ENCODE assay signal across 10 cellular contexts in the genomic region with DNA sequence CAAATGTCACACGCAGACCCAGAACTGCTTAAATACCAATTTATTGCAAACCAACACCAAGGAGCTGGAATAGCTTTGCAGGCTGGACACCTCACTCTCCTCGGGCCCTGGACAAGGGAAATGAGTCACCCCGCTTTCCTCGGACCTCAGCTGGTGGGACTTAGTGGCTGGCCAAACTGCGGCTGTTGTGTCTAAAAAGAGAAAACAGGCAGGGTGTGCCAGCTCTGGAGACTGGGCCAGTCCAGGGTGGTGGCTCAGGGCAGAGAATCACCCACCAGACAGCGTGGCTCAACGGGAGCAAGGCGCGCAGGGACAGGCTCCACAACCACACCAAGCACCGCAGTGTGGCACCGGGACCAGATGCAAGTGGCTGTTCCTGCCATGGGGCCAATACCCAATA. TPM values are rescaled to one million over a fixed set of nuclear protein-coding genes. Genes with fewer than 3 reads are reported as not detected.
A peak's percentile ranks its signal among the peaks of the same experiment; 100 is the strongest.
DNase-seq lines count a peak whose midpoint lies in the region; ATAC-seq and TF ChIP-seq lines count a peak whose summit lies in the region.
"Had no signal": no experiment of that assay in that cellular context is flagged by ENCODE, and none has a peak within 500 bp of the region (broad histone marks: within the 10 kb centered on the region; RNA-seq: fewer than 3 reads in every experiment).

No MANE protein-coding gene starts in this region.

- ATAC-seq in psoas muscle (peak; percentile 80 to 89 (median 85)), HG02678 (IDR thresholded peaks at IDR 0.05; ENCODE audit: unreplicated experiment) (no peak)

- H3K27me3 ChIP-seq in psoas muscle (ENCODE audit: insufficient read depth in 3 of 3, low read length in 2 of 3) = no peaks in the 10 kb centered on the region

- intact Hi-C loops in psoas muscle (cut with DNase I) = loop anchor here in 1 of 2 donors (5.0 kb wide), 1 partner anchor 84 kb away; no protein-coding TSS in a partner anchor

- no peak overlapping the region for H3K4me3 ChIP-seq in fibroblast of pulmonary artery (replicated peaks; ENCODE audit: low read depth, low read length)
- H3K4me3 ChIP-seq in psoas muscle = no peak overlapping the region

- H3K9me3 ChIP-seq in psoas muscle = no peaks in the 10 kb centered on the region

- TF ChIP-seq CTCF in fibroblast of pulmonary artery (IDR thresholded peaks at IDR 0.05; ENCODE audit: low read length, missing control alignments) (no peak), psoas muscle (IDR thresholded peaks at IDR 0.05) (no peak)

- H3K27ac ChIP-seq in psoas muscle = peak overlapping the region; percentile 55

- 37 to 52% (median 41%) methylated on average over 11 of the region's 11 CpGs for WGBS in psoas muscle, 3 donors

- H3K4me1 ChIP-seq in psoas muscle = peaks cover 29% of the 10 kb centered on the region

- peaks cover 3 to 29% of the 10 kb centered on the region in 2 donors for H3K36me3 ChIP-seq in psoas muscle (ENCODE audit: insufficient read depth in 1 of 2, low read depth in 1 of 2)

- DNase-seq in Daoy (ENCODE audit: low read depth) (peak; percentile 41), SW 1271 (lab: John Stamatoyannopoulos, UW) (peak; percentile 11 to 30), fibroblast of pulmonary artery (ENCODE audit: low read depth) (peak; percentile 69), psoas muscle (peak; percentile 65 to 79), DMS153 (lab: John Stamatoyannopoulos, UW) (no peak), Kasumi-1 (lab: John Stamatoyannopoulos, UW) (no peak)
- DNase-seq in activated CD4-positive, alpha-beta T cell treated with anti-CD3 and anti-CD28 coated beads for 4 hours = no peak
- DNase-seq: immature natural killer cell, NCI-H2171 treated with DMSO at 0.1 percent for 48 hours had no signal

RNA-seq across cellular contexts. Expression of gene CAMK2B, which starts 58.2 kb away (rescaled TPM):
- 0.06 TPM in 1 of 2 replicates, not detected in the other for total RNA-seq in Daoy (2014; rRNA removed; shearing (Covaris generic))
- total RNA-seq in psoas muscle = 10 to 100 TPM; 50.0 to 81.4 (median 67.2) TPM
- polyA plus RNA-seq in psoas muscle = 10 to 100 TPM; 14.5 to 24.3 (median 19.9) TPM
- polyA plus RNA-seq: immature natural killer cell had no signal

Comparison
In these comparisons a context has a peak if more than half of its experiments do, and no peak if none do; other contexts are left out.
1. DNase-seq: peak in Daoy (single experiment), SW 1271 (2 of 2), fibroblast of pulmonary artery (single experiment) and psoas muscle (2 of 2); none in activated CD4-positive, alpha-beta T cell treated with anti-CD3 and anti-CD28 coated beads for 4 hours (0 of 2), DMS153 (single experiment) and Kasumi-1 (0 of 2).
2. RNA of gene CAMK2B, which starts 58.2 kb away (total RNA-seq): 50.0 to 81.4 TPM in psoas muscle; 0.06 TPM in Daoy; every median in the first group is over 10 times any median in the second.